8 cellular contexts compared by ENCODE assay signal in genomic region chr16:21820028-21820907, GRCh38.
DNase-seq lines count a peak whose midpoint lies in the region; ATAC-seq lines count a peak whose summit lies in the region.
"Not testable (repeated sequence)": the region's sequence is repeated elsewhere in the genome, so short reads cannot be mapped to it uniquely, and the experiment has no call there.

No MANE protein-coding gene starts in this region.

- peak; percentile 68 for DNase-seq in CD1c-positive myeloid dendritic cell (ENCODE audit: extremely low spot score)
- DNase-seq in NCI-H774 (lab: John Stamatoyannopoulos, UW) = peak; percentile 59
- DNase-seq in activated CD8-positive, alpha-beta memory T cell treated with anti-CD3 and anti-CD28 coated beads for 1 hour (ENCODE audit: extremely low read depth in 1 of 2, low read depth in 1 of 2) = peak; percentile 22 to 42
- DNase-seq in effector memory CD4-positive, alpha-beta T cell = peak; percentile 32 to 47 (median 35)
- DNase-seq in medulla oblongata (ENCODE audit: extremely low spot score) = peak; percentile 41
- DNase-seq in stimulated activated CD4-positive, alpha-beta T cell treated with anti-CD3 and anti-CD28 coated beads, Interleukin-4, amount 100 ng/mL, for 24 hours = peak; percentile 70

- H3K4me1 ChIP-seq in effector memory CD4-positive, alpha-beta T cell (ENCODE audit: control insufficient read depth, insufficient read depth, low read length, poor library complexity, severe bottlenecking) = not testable (repeated sequence)

- not testable (repeated sequence) for H3K27me3 ChIP-seq in effector memory CD4-positive, alpha-beta T cell (replicated peaks; ENCODE audit: control insufficient read depth, insufficient read depth, low read length, poor library complexity, severe bottlenecking)

- ATAC-seq in GM19397 (IDR thresholded peaks at IDR 0.05; ENCODE audit: unreplicated experiment) (peak; percentile 97), HG03565 (IDR thresholded peaks at IDR 0.05; ENCODE audit: unreplicated experiment) (peak; percentile 89)

- peak overlapping the region; percentile 82 for H3K27ac ChIP-seq in effector memory CD4-positive, alpha-beta T cell (ENCODE audit: insufficient read depth, low read length, poor library complexity, severe bottlenecking)

- not testable (repeated sequence) for H3K9me3 ChIP-seq in effector memory CD4-positive, alpha-beta T cell (ENCODE audit: control insufficient read depth, low read length)

- H3K4me3 ChIP-seq in effector memory CD4-positive, alpha-beta T cell (ENCODE audit: insufficient read depth, low read depth, low read length, poor library complexity, severe bottlenecking) = peak overlapping the region; percentile 45

- not testable (repeated sequence) for H3K36me3 ChIP-seq in effector memory CD4-positive, alpha-beta T cell (ENCODE audit: control insufficient read depth, insufficient read depth, low read length)

Comparison
In these comparisons a context has a peak if more than half of its experiments do, and no peak if none do; other contexts are left out.
1. Peak in every context shown above with its lines: DNase-seq, ATAC-seq, H3K4me3 ChIP-seq and H3K27ac ChIP-seq.